ENCODE assay signal across 16 cellular contexts in genomic region chr22:28497188-28497587, GRCh38.
"Had no signal": no experiment of that assay in that cellular context is flagged by ENCODE, and none has a peak within 500 bp of the region (broad histone marks: within the 10 kb centered on the region; RNA-seq: fewer than 3 reads in every experiment).

No MANE protein-coding gene starts in this region.

- H3K4me1 ChIP-seq: left lung, stomach had no signal

- H3K36me3 ChIP-seq: left lung, neutrophil, stomach, thoracic aorta had no signal

- ATAC-seq: activated CD8-positive, alpha-beta memory T cell treated with anti-CD3 and anti-CD28 coated beads, Interleukin-2, amount 10 ng/mL, durations not matched to agents 7 days and 5 days; esophagus mucosa; left lung; mucosa of descending colon; naive thymus-derived CD8-positive, alpha-beta T cell had no signal

- DNase-seq: activated CD8-positive, alpha-beta memory T cell treated with anti-CD3 and anti-CD28 coated beads, Interleukin-2, amount 10 ng/mL, durations not matched to agents 7 days and 5 days; activated gamma-delta T cell; activated naive CD8-positive, alpha-beta T cell treated with anti-CD3 and anti-CD28 coated beads, Interleukin-2, amount 10 ng/mL, durations not matched to agents 7 days and 5 days; activated T-cell treated with anti-CD3 and anti-CD28 coated beads, Interleukin-2, amount 50 U/mL, for 48 hours; dermis blood vessel endothelial cell; foreskin melanocyte; head of caudate nucleus; left lung; mucosa of descending colon; naive thymus-derived CD8-positive, alpha-beta T cell; stomach; T-helper 2 cell had no signal

- H3K4me3 ChIP-seq: left lung, mucosa of descending colon, skin epidermis, stomach, thoracic aorta had no signal

- H3K27me3 ChIP-seq: left lung, neutrophil, stomach had no signal

- H3K27ac ChIP-seq: left lung, neutrophil, skin epidermis, stomach, thoracic aorta had no signal

- H3K9me3 ChIP-seq: left lung, mucosa of descending colon, neutrophil, stomach, thoracic aorta had no signal
